In genomic region chr14:99138999-99139865, GRCh38 we compare ENCODE assay signal across 29 cellular contexts.
"Had no signal": no experiment of that assay in that cellular context is flagged by ENCODE, and none has a peak within 500 bp of the region (broad histone marks: within the 10 kb centered on the region; RNA-seq: fewer than 3 reads in every experiment).

No MANE protein-coding gene starts in this region.

- H2AFZ ChIP-seq: neural progenitor cell had no signal

- ATAC-seq: foreskin keratinocyte; heart left ventricle; naive thymus-derived CD4-positive, alpha-beta T cell; stimulated activated naive B cell treated with anti-CD40 and anti-IgM and Interleukin-4, amounts not matched to agents 10 μg/mL and 1 μg/mL and 100 μg/mL, for 72 hours; T-helper 17 cell had no signal

- H3K9me3 Mint-ChIP-seq: activated CD4-positive, alpha-beta memory T cell treated with anti-CD3 and anti-CD28 coated beads, Interleukin-2, amount 10 ng/mL, durations not matched to agents 7 days and 5 days; activated CD4-positive, alpha-beta T cell treated with anti-CD3 and anti-CD28 coated beads, Interleukin-2, amount 10 ng/mL, durations not matched to agents 24 days and 14 days; activated naive CD8-positive, alpha-beta T cell treated with anti-CD3 and anti-CD28 coated beads, Interleukin-2, amount 50 U/mL, for 24 hours; stimulated activated naive B cell treated with anti-CD40 and anti-IgM and Interleukin-4, amounts not matched to agents 10 μg/mL and 1 μg/mL and 100 μg/mL, for 72 hours had no signal

- H3K9me3 ChIP-seq: esophagus muscularis mucosa, heart left ventricle, left ventricle myocardium inferior, ovary, SK-N-SH, suprapubic skin had no signal

- H3K27me3 ChIP-seq: esophagus muscularis mucosa, foreskin keratinocyte, neural progenitor cell, ovary, suprapubic skin had no signal

- H3K4me1 Mint-ChIP-seq: stimulated activated naive B cell treated with anti-CD40 and anti-IgM and Interleukin-4, amounts not matched to agents 10 μg/mL and 1 μg/mL and 100 μg/mL, for 72 hours had no signal

- DNase-seq: activated CD4-positive, alpha-beta memory T cell treated with anti-CD3 and anti-CD28 coated beads, Interleukin-2, amount 10 ng/mL, durations not matched to agents 7 days and 5 days; activated CD4-positive, alpha-beta T cell treated with anti-CD3 and anti-CD28 coated beads, Interleukin-2, amount 10 ng/mL, durations not matched to agents 24 days and 14 days; activated CD4-positive, CD25-positive, alpha-beta regulatory T cell treated with anti-CD3 and anti-CD28 coated beads, Interleukin-2, amount 50 U/mL, for 72 hours; activated gamma-delta T cell; activated naive CD4-positive, alpha-beta T cell treated with anti-CD3 and anti-CD28 coated beads, Interleukin-2, amount 50 U/mL, for 16 hours; activated naive CD8-positive, alpha-beta T cell treated with anti-CD3 and anti-CD28 coated beads, Interleukin-2, amount 50 U/mL, for 24 hours; amygdala; caudate nucleus; cortex of kidney; foreskin keratinocyte; left ventricle myocardium inferior; mammary epithelial cell; midbrain; naive thymus-derived CD4-positive, alpha-beta T cell; SK-N-SH; stimulated activated CD4-positive, alpha-beta T cell treated with anti-CD3 and anti-CD28 coated beads, Interleukin-2, amount 100 ng/mL, for 24 hours; stimulated activated naive B cell treated with anti-CD40 and anti-IgM and Interleukin-4, amounts not matched to agents 10 μg/mL and 1 μg/mL and 100 μg/mL, for 72 hours; T-helper 17 cell; T1000; trophoblast cell; WERI-Rb-1 had no signal

- H3K36me3 Mint-ChIP-seq: neural progenitor cell; stimulated activated naive B cell treated with anti-CD40 and anti-IgM and Interleukin-4, amounts not matched to agents 10 μg/mL and 1 μg/mL and 100 μg/mL, for 72 hours had no signal

- H3K4me1 ChIP-seq: esophagus muscularis mucosa, foreskin keratinocyte, heart left ventricle, left ventricle myocardium inferior, neural progenitor cell, suprapubic skin had no signal

- H3K4me3 Mint-ChIP-seq: activated CD4-positive, alpha-beta memory T cell treated with anti-CD3 and anti-CD28 coated beads, Interleukin-2, amount 10 ng/mL, durations not matched to agents 7 days and 5 days; activated CD4-positive, alpha-beta T cell treated with anti-CD3 and anti-CD28 coated beads, Interleukin-2, amount 10 ng/mL, durations not matched to agents 24 days and 14 days; activated naive CD8-positive, alpha-beta T cell treated with anti-CD3 and anti-CD28 coated beads, Interleukin-2, amount 50 U/mL, for 24 hours; neural progenitor cell; stimulated activated naive B cell treated with anti-CD40 and anti-IgM and Interleukin-4, amounts not matched to agents 10 μg/mL and 1 μg/mL and 100 μg/mL, for 72 hours; T-helper 17 cell had no signal

- H3K4me2 ChIP-seq: neural progenitor cell, SK-N-SH, smooth muscle cell had no signal

- H3K9ac ChIP-seq: neural progenitor cell, SK-N-SH had no signal

- H3K27ac Mint-ChIP-seq: activated CD4-positive, alpha-beta memory T cell treated with anti-CD3 and anti-CD28 coated beads, Interleukin-2, amount 10 ng/mL, durations not matched to agents 7 days and 5 days; activated CD4-positive, alpha-beta T cell treated with anti-CD3 and anti-CD28 coated beads, Interleukin-2, amount 10 ng/mL, durations not matched to agents 24 days and 14 days; activated naive CD8-positive, alpha-beta T cell treated with anti-CD3 and anti-CD28 coated beads, Interleukin-2, amount 50 U/mL, for 24 hours; neural progenitor cell; progenitor cell of endocrine pancreas; stimulated activated naive B cell treated with anti-CD40 and anti-IgM and Interleukin-4, amounts not matched to agents 10 μg/mL and 1 μg/mL and 100 μg/mL, for 72 hours; T-helper 17 cell had no signal

- H3K36me3 ChIP-seq: esophagus muscularis mucosa, heart left ventricle, left ventricle myocardium inferior, neural progenitor cell, ovary, suprapubic skin, WERI-Rb-1 had no signal

- FAIRE-seq: urothelium cell line had no signal

- H3K27me3 Mint-ChIP-seq: activated CD4-positive, alpha-beta memory T cell treated with anti-CD3 and anti-CD28 coated beads, Interleukin-2, amount 10 ng/mL, durations not matched to agents 7 days and 5 days; activated CD4-positive, alpha-beta T cell treated with anti-CD3 and anti-CD28 coated beads, Interleukin-2, amount 10 ng/mL, durations not matched to agents 24 days and 14 days; activated naive CD8-positive, alpha-beta T cell treated with anti-CD3 and anti-CD28 coated beads, Interleukin-2, amount 50 U/mL, for 24 hours; T-helper 17 cell had no signal

- H3K27ac ChIP-seq: esophagus muscularis mucosa, foreskin keratinocyte, heart left ventricle, left ventricle myocardium inferior, neural progenitor cell, ovary, suprapubic skin, WERI-Rb-1 had no signal

- H3K4me3 ChIP-seq: esophagus muscularis mucosa, heart left ventricle, left ventricle myocardium inferior, neural progenitor cell, ovary, smooth muscle cell, suprapubic skin had no signal
